In genomic region chr12:65565601-65566560, GRCh38 we compare ENCODE assay signal across 11 cellular contexts.
A peak's percentile ranks its signal among the peaks of the same experiment; 100 is the strongest.
DNase-seq lines count a peak whose midpoint lies in the region; ATAC-seq and TF ChIP-seq lines count a peak whose summit lies in the region.
"Had no signal": no experiment of that assay in that cellular context is flagged by ENCODE, and none has a peak within 500 bp of the region (broad histone marks: within the 10 kb centered on the region; RNA-seq: fewer than 3 reads in every experiment).

No MANE protein-coding gene starts in this region.

- peaks cover 5% of the 10 kb centered on the region for H3K4me1 Mint-ChIP-seq in progenitor cell of endocrine pancreas (ENCODE audit: low read depth)

- DNase-seq in Right ventricle myocardium inferior (ENCODE audit: missing footprints) (no peak), cardiac septum (ENCODE audit: low spot score) (no peak), heart right ventricle (no peak), progenitor cell of endocrine pancreas (ENCODE audit: low spot score, unreplicated experiment) (no peak), NCI-H2029 treated with DMSO at 0.1 percent for 48 hours (lab: John Stamatoyannopoulos, UW) (no peak)
- DNase-seq: activated CD4-positive, alpha-beta T cell treated with anti-CD3 and anti-CD28 coated beads, Interleukin-2, amount 50 U/mL, for 48 hours; KG1 had no signal

- H3K4me3 ChIP-seq in WI38 (ENCODE audit: low read depth, low read length) (peak overlapping the region; percentile 27), heart right ventricle (no peak overlapping the region)

- intact Hi-C loops in Right ventricle myocardium inferior (cut with DNase I) (no loop called here), cardiac septum (cut with DNase I) (no loop called here), heart right ventricle (cut with DNase I) (loop anchor here in 3 of 10 donors (10.0 kb wide), 2 partner anchors 119 to 429 kb away; no protein-coding TSS in a partner anchor)

- H3K27me3 ChIP-seq in heart right ventricle = peaks cover 0 to 3% (median 0%) of the 10 kb centered on the region in 7 donors

- no peaks in the 10 kb centered on the region for H3K9me3 ChIP-seq in heart right ventricle

- no peak overlapping the region for H3K27ac Mint-ChIP-seq in progenitor cell of endocrine pancreas

- H3K27ac ChIP-seq in heart right ventricle = peak overlapping the region in 5 of 10 donors; percentile 7 to 59 (median 42)

- peaks cover 0 to 36% (median 20%) of the 10 kb centered on the region in 9 donors for H3K4me1 ChIP-seq in heart right ventricle

- no peaks in the 10 kb centered on the region for H3K9me3 Mint-ChIP-seq in progenitor cell of endocrine pancreas (ENCODE audit: low read depth)

- no peaks in the 10 kb centered on the region for H3K36me3 ChIP-seq in heart right ventricle

- H3K27me3 Mint-ChIP-seq in progenitor cell of endocrine pancreas = peaks cover 24% of the 10 kb centered on the region

- ATAC-seq in Right ventricle myocardium inferior (peak; percentile 44), heart right ventricle (peak in 6 of 8 donors; percentile 25 to 64 (median 45)), GM18858 (IDR thresholded peaks at IDR 0.05; ENCODE audit: unreplicated experiment) (no peak), GM18867 (IDR thresholded peaks at IDR 0.05; ENCODE audit: unreplicated experiment) (no peak)

- TF ChIP-seq CTCF in WI38 (IDR thresholded peaks at IDR 0.05; ENCODE audit: low read depth, low read length) (no peak), heart right ventricle (IDR thresholded peaks at IDR 0.05) (no peak), progenitor cell of endocrine pancreas (IDR thresholded peaks at IDR 0.05; ENCODE audit: unreplicated experiment) (no peak)

- H3K36me3 Mint-ChIP-seq in progenitor cell of endocrine pancreas (ENCODE audit: insufficient read depth) = no peaks in the 10 kb centered on the region
- H3K36me3 Mint-ChIP-seq: brain had no signal

- no peak overlapping the region for H3K4me3 Mint-ChIP-seq in progenitor cell of endocrine pancreas (ENCODE audit: low read depth)
- H3K4me3 Mint-ChIP-seq: brain had no signal

- WGBS in heart right ventricle, 2 donors = 37 to 39% methylated on average over 11 of the region's 11 CpGs

Comparison
In these comparisons a context has a peak if more than half of its experiments do, and no peak if none do; other contexts are left out.
1. ATAC-seq: peak in Right ventricle myocardium inferior (single experiment) and heart right ventricle (6 of 8); none in GM18858 (single experiment) and GM18867 (single experiment).